14 cellular contexts compared by ENCODE assay signal in the genomic region with DNA sequence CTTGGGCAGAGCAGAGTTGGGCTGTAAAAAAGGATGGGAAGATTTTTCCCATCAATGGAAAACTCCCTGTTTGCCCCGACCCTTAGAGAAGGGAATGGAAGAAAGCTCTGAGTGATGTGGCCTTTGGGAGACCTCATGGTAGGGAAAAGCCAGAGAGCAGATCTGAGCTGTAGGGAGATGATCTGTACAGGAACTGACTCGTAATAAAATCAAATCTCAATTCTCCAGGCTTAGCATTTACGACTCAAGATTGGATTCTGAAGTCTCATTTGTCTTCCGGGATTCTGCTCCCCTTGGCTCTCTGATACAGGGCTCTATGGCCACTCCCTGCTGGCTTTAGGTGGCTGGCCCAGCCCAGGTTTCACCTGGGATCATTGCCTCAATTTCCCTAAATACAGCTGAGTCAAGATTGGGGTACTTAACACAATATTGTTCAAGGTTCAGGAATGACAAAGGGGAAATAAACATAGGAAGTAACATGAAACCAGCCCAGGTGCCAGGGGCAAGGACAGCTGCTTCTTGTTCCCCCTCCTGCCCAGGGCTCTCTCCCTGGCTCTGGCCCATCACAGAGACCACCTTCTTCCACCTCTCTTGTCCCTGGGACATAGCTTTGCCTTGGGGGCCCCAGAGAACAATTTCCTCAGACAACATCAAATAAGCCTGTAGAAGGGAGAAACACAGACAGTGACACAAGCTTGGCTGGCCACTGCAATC. TPM values are rescaled to one million over a fixed set of nuclear protein-coding genes. Genes with fewer than 3 reads are reported as not detected.
DNase-seq lines count a peak whose midpoint lies in the region; ATAC-seq, FAIRE-seq and TF ChIP-seq lines count a peak whose summit lies in the region.
"Had no signal": no experiment of that assay in that cellular context is flagged by ENCODE, and none has a peak within 500 bp of the region (broad histone marks: within the 10 kb centered on the region; RNA-seq: fewer than 3 reads in every experiment).

No MANE protein-coding gene starts in this region.

- H2AFZ ChIP-seq in ACC112 (ENCODE audit: low read length, unreplicated experiment) (peak overlapping the region; percentile 90), Karpas-422 (ENCODE audit: low read length) (peak overlapping the region; percentile 81; the same call in 1 of the 2 replicates), astrocyte (ENCODE audit: low read depth, low read length) (peak overlapping the region; percentile 57), mesenchymal stem cell (ENCODE audit: low read depth, low read length) (no peak overlapping the region)

- ATAC-seq in GM21737 (IDR thresholded peaks at IDR 0.05; ENCODE audit: unreplicated experiment) (no peak), HG03045 (IDR thresholded peaks at IDR 0.05; ENCODE audit: unreplicated experiment) (no peak)
- ATAC-seq: activated CD4-positive, CD25-positive, alpha-beta regulatory T cell treated with anti-CD3 and anti-CD28 coated beads, Interleukin-2, amount 50 U/mL, for 24 hours had no signal

- H4K8ac ChIP-seq in mesenchymal stem cell (ENCODE audit: low read length) = no peak overlapping the region

- H3K23ac ChIP-seq in mesenchymal stem cell (ENCODE audit: low read length in 2 of 2) = no peak overlapping the region

- H3K36me3 Mint-ChIP-seq in astrocyte (ENCODE audit: low read depth, unreplicated experiment) = no peaks in the 10 kb centered on the region

- peaks cover 2% of the 10 kb centered on the region for H3K27me3 Mint-ChIP-seq in astrocyte (ENCODE audit: low read depth, unreplicated experiment)

- H3K9me2 ChIP-seq in Karpas-422 (replicated peaks; ENCODE audit: insufficient read depth, low read length) = no peaks in the 10 kb centered on the region

- H3K9ac ChIP-seq in Karpas-422 (ENCODE audit: low read length) (peak overlapping the region; percentile 58), astrocyte (ENCODE audit: low read length) (peak overlapping the region; percentile 58), mesenchymal stem cell (ENCODE audit: low read length) (peak overlapping the region; percentile 64)

- H3K27ac Mint-ChIP-seq in astrocyte (ENCODE audit: unreplicated experiment) = peak overlapping the region; percentile 95
- H3K27ac Mint-ChIP-seq: activated naive CD4-positive, alpha-beta T cell treated with anti-CD3 and anti-CD28 coated beads, Interleukin-2, amount 50 U/mL, for 24 hours had no signal

- no peaks in the 10 kb centered on the region for H4K20me1 ChIP-seq in Karpas-422 (ENCODE audit: insufficient read depth, low read depth, low read length)
- H4K20me1 ChIP-seq in astrocyte (ENCODE audit: insufficient read depth, low read length) = no peaks in the 10 kb centered on the region

- H3K36me3 ChIP-seq in ACC112 (ENCODE audit: insufficient read depth, low read length) (no peaks in the 10 kb centered on the region), Karpas-422 (ENCODE audit: insufficient read depth, low read length) (no peaks in the 10 kb centered on the region), astrocyte (ENCODE audit: insufficient read depth, low read length) (no peaks in the 10 kb centered on the region), mesenchymal stem cell (ENCODE audit: control insufficient read depth in 1 of 2, insufficient read depth in 2 of 2, low read depth in 1 of 2, low read length in 2 of 2) (no peaks in the 10 kb centered on the region)
- H3K36me3 ChIP-seq: tibial artery had no signal

- H3K27ac ChIP-seq in ACC112 (ENCODE audit: low read depth, low read length) = peak overlapping the region; percentile 74
- peak overlapping the region; percentile 90 for H3K27ac ChIP-seq in Karpas-422 (ENCODE audit: low read length)
- peak overlapping the region; percentile 79 for H3K27ac ChIP-seq in astrocyte (ENCODE audit: low read depth, low read length)
- H3K27ac ChIP-seq in mesenchymal stem cell (ENCODE audit: low read length, poor library complexity, severe bottlenecking) = no peak overlapping the region
- H3K27ac ChIP-seq: tibial artery had no signal

- peaks cover 18% of the 10 kb centered on the region for H3K4me1 Mint-ChIP-seq in astrocyte (ENCODE audit: low read depth, unreplicated experiment)
- H3K4me1 Mint-ChIP-seq: activated naive CD4-positive, alpha-beta T cell treated with anti-CD3 and anti-CD28 coated beads, Interleukin-2, amount 50 U/mL, for 24 hours had no signal

- H2BK120ac ChIP-seq in mesenchymal stem cell (ENCODE audit: low read depth, low read length) = peak overlapping the region; percentile 44

- H3K4me3 Mint-ChIP-seq in astrocyte (ENCODE audit: unreplicated experiment) = no peak overlapping the region
- H3K4me3 Mint-ChIP-seq: activated naive CD4-positive, alpha-beta T cell treated with anti-CD3 and anti-CD28 coated beads, Interleukin-2, amount 50 U/mL, for 24 hours had no signal

- H3K9me3 Mint-ChIP-seq in astrocyte (ENCODE audit: unreplicated experiment) = peaks cover 2% of the 10 kb centered on the region

- TF ChIP-seq CTCF in astrocyte (IDR thresholded peaks at IDR 0.05; ENCODE audit: insufficient read depth, low read depth, low read length) = no peak

- H3K79me2 ChIP-seq in ACC112 (ENCODE audit: control insufficient read depth, insufficient read depth, low read length, unreplicated experiment) = no peaks in the 10 kb centered on the region
- no peaks in the 10 kb centered on the region for H3K79me2 ChIP-seq in Karpas-422 (ENCODE audit: low read length)
- H3K79me2 ChIP-seq in astrocyte (ENCODE audit: insufficient read depth, low read length) = no peaks in the 10 kb centered on the region

- H3K9me3 ChIP-seq in Karpas-422 (ENCODE audit: low read length) (no peaks in the 10 kb centered on the region; the same call in 1 of the 2 replicates), astrocyte (ENCODE audit: insufficient read depth, low read depth, low read length) (no peaks in the 10 kb centered on the region), mesenchymal stem cell (ENCODE audit: control insufficient read depth, low read length) (peaks cover 18% of the 10 kb centered on the region)
- H3K9me3 ChIP-seq: tibial artery had no signal

- H3K4me1 ChIP-seq in ACC112 (ENCODE audit: control insufficient read depth, insufficient read depth, low read length, unreplicated experiment) (peaks cover 22% of the 10 kb centered on the region), Karpas-422 (ENCODE audit: low read length) (peaks cover 36% of the 10 kb centered on the region), astrocyte (ENCODE audit: insufficient read depth, low read length) (peaks cover 23% of the 10 kb centered on the region), mesenchymal stem cell (ENCODE audit: control insufficient read depth, insufficient read depth, low read depth, low read length) (no peaks in the 10 kb centered on the region)
- H3K4me1 ChIP-seq: tibial artery had no signal

- H3K4me2 ChIP-seq in Karpas-422 (ENCODE audit: low read depth, low read length, poor library complexity, severe bottlenecking) = peak overlapping the region; percentile 51
- peak overlapping the region; percentile 70 for H3K4me2 ChIP-seq in astrocyte (ENCODE audit: low read length)
- H3K4me2 ChIP-seq in mesenchymal stem cell (ENCODE audit: low read length, poor library complexity, severe bottlenecking) = no peak overlapping the region

- no peak overlapping the region for H2BK12ac ChIP-seq in mesenchymal stem cell (ENCODE audit: low read length in 2 of 2)

- H3K79me1 ChIP-seq in mesenchymal stem cell (replicated peaks; ENCODE audit: low read length, poor library complexity, severe bottlenecking) = no peaks in the 10 kb centered on the region

- H3K4me3 ChIP-seq in ACC112 (ENCODE audit: low read depth, low read length) (no peak overlapping the region), Karpas-422 (ENCODE audit: low read length) (0 out of 2 replicates have a peak overlapping the region, but pooled peaks have one; percentile 22), astrocyte (ENCODE audit: insufficient read depth, low read depth, low read length) (peak overlapping the region; percentile 18), mesenchymal stem cell (ENCODE audit: insufficient read depth in 1 of 2, low read depth in 1 of 2, low read length in 2 of 2) (peak overlapping the region in 1 of 2 experiments; percentile 18)
- H3K4me3 ChIP-seq: tibial artery had no signal

- no peak overlapping the region for H2AK5ac ChIP-seq in mesenchymal stem cell (ENCODE audit: low read length, severe bottlenecking)

- FAIRE-seq in astrocyte (lab: Jason Lieb, UNC) = no peak

- DNase-seq in Karpas-422 (no peak), astrocyte (ENCODE audit: low read depth) (no peak), mesenchymal stem cell (peak; percentile 10), globus pallidus (ENCODE audit: low spot score) (no peak)
- DNase-seq in activated naive CD4-positive, alpha-beta T cell (lab: John Stamatoyannopoulos, UW) = no peak
- DNase-seq: activated CD8-positive, alpha-beta memory T cell treated with anti-CD3 and anti-CD28 coated beads, Interleukin-2, amount 50 U/mL, for 4 hours; midbrain; NCI-H1930; tibial artery had no signal

- H3K14ac ChIP-seq in mesenchymal stem cell (ENCODE audit: low read length in 2 of 2) = no peak overlapping the region

- no peak overlapping the region for H3K18ac ChIP-seq in mesenchymal stem cell (ENCODE audit: low read depth in 1 of 2, low read length in 2 of 2)

- no peak overlapping the region for H2BK15ac ChIP-seq in mesenchymal stem cell (ENCODE audit: low read depth, poor library complexity, severe bottlenecking)

- no peak overlapping the region for H4K91ac ChIP-seq in mesenchymal stem cell (ENCODE audit: low read length)

- no peak overlapping the region for H2BK5ac ChIP-seq in mesenchymal stem cell (ENCODE audit: low read depth, low read length, poor library complexity, severe bottlenecking)

- no peaks in the 10 kb centered on the region for H3K27me3 ChIP-seq in ACC112 (ENCODE audit: insufficient read depth, low read length)
- H3K27me3 ChIP-seq in Karpas-422 (ENCODE audit: low read length) = no peaks in the 10 kb centered on the region
- no peaks in the 10 kb centered on the region for H3K27me3 ChIP-seq in astrocyte (ENCODE audit: insufficient read depth, low read length)
- peaks cover 0 to 21% of the 10 kb centered on the region in 2 experiments for H3K27me3 ChIP-seq in mesenchymal stem cell (ENCODE audit: control insufficient read depth in 1 of 2, insufficient read depth in 1 of 2, low read length in 2 of 2)

- peak overlapping the region in 1 of 2 experiments; percentile 30 for H3K4ac ChIP-seq in mesenchymal stem cell (ENCODE audit: low read depth in 1 of 2, low read length in 2 of 2)

- whole genome bisulfite sequencing in mesenchymal stem cell = 47% methylated on average over 4 of the region's 4 CpGs

RNA-seq across cellular contexts. Expression of a gene that starts 38.4 kb away (rescaled TPM):
- total RNA-seq in Karpas-422 (2014; rRNA removed; shearing (Covaris generic); ENCODE audit: low replicate concordance) = not detected in 2 replicates
- 104 and 129 TPM in 2 replicates for total RNA-seq in astrocyte
- 87.8 TPM for polyA plus RNA-seq in mesenchymal stem cell (2013, experiment 1 of 2)
- 87.6 TPM for polyA plus RNA-seq in mesenchymal stem cell (2013, experiment 2 of 2)

Comparison
In these comparisons a context has a peak if more than half of its experiments do, and no peak if none do; other contexts are left out.
1. RNA of a gene that starts 38.4 kb away (total RNA-seq): 104 to 129 TPM in astrocyte; not detected in Karpas-422; every median in the first group is over 100 times any median in the second.
2. Peak in every context shown above with its lines, with median percentiles within 50 percentile points of each other: H3K9ac ChIP-seq.